ENCODE assay signal across 1 cellular context in genomic region chr15:75069301-75069925, GRCh38.
TF ChIP-seq lines count a peak whose summit lies in the region.

No MANE protein-coding gene starts in this region.

TF ChIP-seq in SK-N-SH treated with all-trans-retinoic acid at 6 μM for 48 hours, 23 proteins besides CTCF, POLR2A, EP300 and RAD21 (continued from another document):
- TF ChIP-seq ZFP3 (CRISPR knock-in tag; IDR thresholded peaks at IDR 0.05): no peak
